In the genomic region with DNA sequence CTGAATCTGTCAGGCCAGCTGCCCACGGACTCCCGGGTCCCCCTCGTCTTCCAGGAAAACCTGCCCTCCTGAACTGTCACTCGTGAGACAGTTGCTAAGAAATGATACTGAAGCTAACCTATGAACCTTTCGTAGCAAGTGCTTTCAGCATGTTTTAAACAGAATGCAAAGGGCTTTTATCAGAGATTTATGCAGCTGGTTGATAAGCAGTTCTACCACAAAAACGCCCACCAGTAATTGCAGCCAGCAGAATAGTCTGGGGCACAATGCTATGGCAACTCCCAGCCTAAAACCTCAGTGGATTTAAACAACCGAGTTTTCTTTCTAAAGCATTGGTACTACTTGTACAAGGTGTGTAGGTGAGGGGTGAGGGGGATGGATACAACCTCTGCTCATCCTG, we compare ENCODE assay signal across 11 cellular contexts.
"Had no signal": no experiment of that assay in that cellular context is flagged by ENCODE, and none has a peak within 500 bp of the region (broad histone marks: within the 10 kb centered on the region; RNA-seq: fewer than 3 reads in every experiment).

No MANE protein-coding gene starts in this region.

- H3K36me3 ChIP-seq: HAP-1 had no signal

- H3K4me3 ChIP-seq: GM23248, GM23338, HAP-1 had no signal

- H3K9me3 ChIP-seq: HAP-1 had no signal

- H3K9me3 Mint-ChIP-seq: GM23338 had no signal

- H3K4me1 ChIP-seq: HAP-1 had no signal

- H2AFZ ChIP-seq: GM23248, GM23338 had no signal

- H3K9ac ChIP-seq: GM23248 had no signal

- H3K27ac Mint-ChIP-seq: GM23338, H9, HFFc6 had no signal

- FAIRE-seq: H1, H54 had no signal

- H3K27ac ChIP-seq: GM23248 had no signal

- H3K4me3 Mint-ChIP-seq: GM23338, H9, HFFc6 had no signal

- H3K4me1 Mint-ChIP-seq: GM23338, H9 had no signal

- H3K4me2 ChIP-seq: GM23338 had no signal

- ATAC-seq: GM23338, HCT116 had no signal

- DNase-seq: GM23248, GOT3, H7, H9, HCEC 1CT, HFFc6 had no signal
